ENCODE assay signal across 23 cellular contexts in genomic region chr3:149587383-149587782, GRCh38.
"Had no signal": no experiment of that assay in that cellular context is flagged by ENCODE, and none has a peak within 500 bp of the region (broad histone marks: within the 10 kb centered on the region; RNA-seq: fewer than 3 reads in every experiment).

No MANE protein-coding gene starts in this region.

- H3K4me1 ChIP-seq: colonic mucosa had no signal

- DNase-seq: activated B cell treated with CpG ODN at 0.5 μM for 24 hours; activated CD4-positive, alpha-beta T cell treated with anti-CD3 and anti-CD28 coated beads for 36 hours; activated CD4-positive, alpha-beta T cell treated with anti-CD3 and anti-CD28 coated beads, Interleukin-2, amount 50 U/mL, for 4 hours; activated CD8-positive, alpha-beta memory T cell treated with anti-CD3 and anti-CD28 coated beads for 24 hours; activated CD8-positive, alpha-beta memory T cell treated with anti-CD3 and anti-CD28 coated beads, Interleukin-2, amount 50 U/mL, for 4 hours; activated T-cell treated with anti-CD3 and anti-CD28 coated beads, Interleukin-2, amount 50 U/mL, for 24 hours; aorta; colonic mucosa; endodermal cell; immature natural killer cell; left lung; naive thymus-derived CD8-positive, alpha-beta T cell; ovary; psoas muscle; right lobe of liver; stimulated activated CD4-positive, alpha-beta T cell treated with anti-CD3 and anti-CD28 coated beads, Interleukin-15, amount 100 ng/mL, for 24 hours; T-helper 17 cell; trophoblast cell had no signal

- H3K4me3 ChIP-seq: colonic mucosa, left lung, ovary, psoas muscle, right lobe of liver, skin epidermis had no signal

- H3K27me3 ChIP-seq: colonic mucosa, foreskin keratinocyte, left lung, ovary, right lobe of liver had no signal

- H3K36me3 ChIP-seq: colonic mucosa, left lung, ovary, right lobe of liver had no signal

- ATAC-seq: activated CD4-positive, alpha-beta T cell treated with anti-CD3 and anti-CD28 coated beads for 36 hours; activated naive CD4-positive, alpha-beta T cell treated with anti-CD3 and anti-CD28 coated beads, Interleukin-2, amount 50 U/mL, for 72 hours; activated T-helper 17 cell treated with anti-CD3 and anti-CD28 coated beads, Interleukin-2, amount 50 U/mL, for 72 hours; naive thymus-derived CD8-positive, alpha-beta T cell; psoas muscle; stimulated activated memory B cell treated with anti-CD40 and anti-IgM and Interleukin-4, amounts not matched to agents 10 μg/mL and 1 μg/mL and 100 μg/mL, for 72 hours; T-helper 17 cell had no signal

- H3K9me3 ChIP-seq: colonic mucosa, left lung, ovary, psoas muscle, right lobe of liver had no signal

- H3K27ac ChIP-seq: colonic mucosa, foreskin keratinocyte, ovary had no signal
